ENCODE assay signal across 8 cellular contexts in genomic region chr17:44384823-44385286, GRCh38. TPM values are rescaled to one million over a fixed set of nuclear protein-coding genes. Genes with fewer than 3 reads are reported as not detected.
DNase-seq lines count a peak whose midpoint lies in the region; ATAC-seq, FAIRE-seq and TF ChIP-seq lines count a peak whose summit lies in the region.

No MANE protein-coding gene starts in this region.

- in situ Hi-C loops in Panc1 (cut with HindIII; ENCODE audit: low pct_unique_long_range_greater_than_20kb, low sequenced_read_pairs) = no loop called here

- BruUV-seq in Panc1 (replicated peaks; lab: Mats Ljungman, UMichigan) = no TSS peak

- FAIRE-seq in D721Med (lab: Jason Lieb, UNC) = no peak

- H4K8ac ChIP-seq in trophoblast cell (ENCODE audit: low read depth, low read length) = no peak overlapping the region

- H3K36me3 ChIP-seq in Panc1 (ENCODE audit: control insufficient read depth, insufficient read depth, low read length) (no peaks in the 10 kb centered on the region), trophoblast cell (ENCODE audit: control insufficient read depth in 1 of 2, insufficient read depth in 2 of 2, low read length in 2 of 2) (no peaks in the 10 kb centered on the region)

- H3K27ac ChIP-seq in Panc1 (ENCODE audit: low read length) (no peak overlapping the region), trophoblast cell (ENCODE audit: low read depth, low read length) (no peak overlapping the region)

- no peak overlapping the region for H3K14ac ChIP-seq in trophoblast cell (ENCODE audit: low read length)

- H2BK120ac ChIP-seq in trophoblast cell (ENCODE audit: insufficient read depth, low read length, poor library complexity) = no peak overlapping the region

- H3K27me3 ChIP-seq in Panc1 (ENCODE audit: control insufficient read depth, insufficient read depth, low read length) = no peaks in the 10 kb centered on the region
- peaks cover 22% of the 10 kb centered on the region for H3K27me3 ChIP-seq in trophoblast cell (ENCODE audit: insufficient read depth, low read length)

- no peak overlapping the region for H3K18ac ChIP-seq in trophoblast cell (ENCODE audit: low read length)

- peak overlapping the region; percentile 59 for H2AFZ ChIP-seq in trophoblast cell (ENCODE audit: insufficient read depth, low read length, poor library complexity)

- no peaks in the 10 kb centered on the region for H3K79me2 ChIP-seq in trophoblast cell (ENCODE audit: control insufficient read depth, insufficient read depth, low read length, poor library complexity)

- no peak overlapping the region for H2AK5ac ChIP-seq in trophoblast cell (ENCODE audit: low read length)

- H3K9me3 ChIP-seq in Panc1 (ENCODE audit: control insufficient read depth, insufficient read depth, low read depth, low read length) (no peaks in the 10 kb centered on the region), trophoblast cell (ENCODE audit: insufficient read depth, low read depth, low read length) (peaks cover 7% of the 10 kb centered on the region)

- no peak overlapping the region for H3K23ac ChIP-seq in trophoblast cell (ENCODE audit: low read length)

- no peak overlapping the region for H4K91ac ChIP-seq in trophoblast cell (ENCODE audit: low read depth, low read length)

- H3K4me3 ChIP-seq in Panc1 (ENCODE audit: low read depth in 2 of 2, low read length in 2 of 2) (peak overlapping the region; percentile 50 to 64), fibroblast of the aortic adventitia (ENCODE audit: low read depth, low read length) (peak overlapping the region; percentile 64), trophoblast cell (ENCODE audit: low read depth, low read length) (no peak overlapping the region)

- DNase-seq in Daoy (ENCODE audit: low read depth) = peak; percentile 19
- no peak for DNase-seq in Panc1 (ENCODE audit: low read depth, low spot score)
- no peak for DNase-seq in fibroblast of the aortic adventitia (ENCODE audit: low read depth)
- DNase-seq in trophoblast cell = peak in 1 of 2 donors; percentile 25
- no peak for DNase-seq in activated naive CD4-positive, alpha-beta T cell (lab: John Stamatoyannopoulos, UW)
- DNase-seq in D721Med (ENCODE audit: insufficient read length, low spot score) = no peak
- no peak for DNase-seq in mesenteric fat pad (ENCODE audit: low spot score)

- peak overlapping the region; percentile 66 for H3K4me2 ChIP-seq in trophoblast cell (ENCODE audit: low read length)

- no peak overlapping the region for H3K4ac ChIP-seq in trophoblast cell (ENCODE audit: low read depth, low read length)

- H3K9ac ChIP-seq in trophoblast cell (ENCODE audit: low read length) = no peak overlapping the region

- CTCF ChIA-PET in Panc1 (lab: Charles Lee) = interaction anchor here (0.7 kb wide), 1 partner anchor 18 kb away, joined by 3 read pairs; no protein-coding TSS in a partner anchor

- intact Hi-C loops in Panc1 (cut with micrococcal nuclease; ENCODE audit: unreplicated experiment) = no loop called here

- ATAC-seq in Panc1 (no peak; the same call in none of the 2 replicates), HG02938 (IDR thresholded peaks at IDR 0.05; ENCODE audit: unreplicated experiment) (no peak)

- H3K4me1 ChIP-seq in Panc1 (ENCODE audit: control insufficient read depth, insufficient read depth, low read length) = peaks cover 2% of the 10 kb centered on the region; the same call in 1 of the 2 replicates
- peaks cover 7 to 13% of the 10 kb centered on the region in 2 experiments for H3K4me1 ChIP-seq in trophoblast cell (ENCODE audit: control insufficient read depth in 1 of 2, insufficient read depth in 2 of 2, low read length in 2 of 2)

- H2BK12ac ChIP-seq in trophoblast cell (ENCODE audit: low read length) = no peak overlapping the region

- no CpG with 5 or more reads among the region's 26 CpGs for WGBS in trophoblast cell (ENCODE audit: extremely low coverage, insufficient coverage, insufficient read length)

- H2BK5ac ChIP-seq in trophoblast cell (ENCODE audit: low read depth, low read length, poor library complexity) = no peak overlapping the region

- peaks cover 2% of the 10 kb centered on the region for H3K79me1 ChIP-seq in trophoblast cell (ENCODE audit: low read length)

- POLR2A ChIA-PET in Panc1 (lab: Charles Lee) = no interaction called here

- H4K12ac ChIP-seq in trophoblast cell (ENCODE audit: low read depth, low read length) = no peak overlapping the region

- TF ChIP-seq CTCF in Panc1 (IDR thresholded peaks at IDR 0.05) (no peak), fibroblast of the aortic adventitia (IDR thresholded peaks at IDR 0.05; ENCODE audit: insufficient read depth, low read length) (no peak), D721Med (IDR thresholded peaks at IDR 0.05; ENCODE audit: insufficient read depth, missing control alignments) (no peak)

RNA-seq across cellular contexts. Expression of gene ITGA2B, which starts 4.6 kb away (rescaled TPM):
- total RNA-seq in Daoy (2014; rRNA removed; shearing (Covaris generic)) = 0.46 TPM in 1 of 2 replicates, not detected in the other
- 2.4 TPM for total RNA-seq in Panc1 (2021; ENCODE audit: unreplicated experiment)
- polyA plus RNA-seq in Panc1 (2012; ENCODE audit: insufficient read length) = 2.1 TPM
- 0.36 TPM in 1 of 2 replicates, not detected in the other for total RNA-seq in fibroblast of the aortic adventitia (ENCODE audit: low replicate concordance)
- polyA plus RNA-seq in trophoblast cell (2013) = 0.54 and 0.67 TPM in 2 replicates
- total RNA-seq in mesenteric fat pad = 1.4 TPM

RNA-seq across cellular contexts. Expression of gene FAM171A2, which starts 21.2 kb away (rescaled TPM):
- 3.0 and 3.4 TPM in 2 replicates for total RNA-seq in Daoy (2014; rRNA removed; shearing (Covaris generic))
- total RNA-seq in Panc1 (2021; ENCODE audit: unreplicated experiment) (7.6 TPM), fibroblast of the aortic adventitia (ENCODE audit: low replicate concordance) (3.1 and 18.5 TPM in 2 replicates), mesenteric fat pad (3.0 TPM)
- polyA plus RNA-seq in Panc1 (2012; ENCODE audit: insufficient read length) = 11.9 TPM
- polyA plus RNA-seq in trophoblast cell (2013) = 8.4 and 8.6 TPM in 2 replicates

RNA-seq across cellular contexts. Expression of gene GRN, which starts 39.8 kb away (rescaled TPM):
- 63.0 and 84.5 TPM in 2 replicates for total RNA-seq in Daoy (2014; rRNA removed; shearing (Covaris generic))
- 304 TPM for total RNA-seq in Panc1 (2021; ENCODE audit: unreplicated experiment)
- polyA plus RNA-seq in Panc1 (2012; ENCODE audit: insufficient read length) = 858 TPM
- 241 and 592 TPM in 2 replicates for total RNA-seq in fibroblast of the aortic adventitia (ENCODE audit: low replicate concordance)
- 207 and 227 TPM in 2 replicates for polyA plus RNA-seq in trophoblast cell (2013)
- total RNA-seq in mesenteric fat pad = 278 TPM
